ENCODE assay signal across 18 cellular contexts in genomic region chr22:47092896-47093311, GRCh38.
DNase-seq lines count a peak whose midpoint lies in the region; ATAC-seq, FAIRE-seq and TF ChIP-seq lines count a peak whose summit lies in the region.
"Had no signal": no experiment of that assay in that cellular context is flagged by ENCODE, and none has a peak within 500 bp of the region (broad histone marks: within the 10 kb centered on the region; RNA-seq: fewer than 3 reads in every experiment).

No MANE protein-coding gene starts in this region.

- H3K4me3 Mint-ChIP-seq in MCF 10A (ENCODE audit: unreplicated experiment): no peak overlapping the region
- H3K4me3 Mint-ChIP-seq: activated CD4-positive, alpha-beta memory T cell treated with anti-CD3 and anti-CD28 coated beads for 36 hours; natural killer cell treated with Interleukin-12 subunit alpha and Interleukin-12 subunit beta and Interleukin-15 and Interleukin-18, amount 100 ng/mL, for 72 hours had no signal

- no TSS peak for BruUV-seq in MCF 10A (replicated peaks; lab: Mats Ljungman, UMichigan)

- H3K9me3 ChIP-seq in breast epithelium (no peaks in the 10 kb centered on the region), left lung (peaks cover 0 to 17% of the 10 kb centered on the region in 2 donors)
- H3K9me3 ChIP-seq: colonic mucosa, transverse colon had no signal

- no peak for TF ChIP-seq POLR2A in breast epithelium (IDR thresholded peaks at IDR 0.05)

- H3K36me3 Mint-ChIP-seq in MCF 10A (ENCODE audit: insufficient read depth, unreplicated experiment): peaks cover 17% of the 10 kb centered on the region
- H3K36me3 Mint-ChIP-seq: natural killer cell treated with Interleukin-12 subunit alpha and Interleukin-12 subunit beta and Interleukin-15 and Interleukin-18, amount 100 ng/mL, for 72 hours had no signal

- POLR2A ChIA-PET in MCF 10A (lab: Yijun Ruan, JAX): no interaction called here

- ATAC-seq in left lung (peak; percentile 69), HG03045 (IDR thresholded peaks at IDR 0.05; ENCODE audit: unreplicated experiment) (no peak)
- ATAC-seq: foreskin keratinocyte; natural killer cell treated with Interleukin-12 subunit alpha and Interleukin-12 subunit beta and Interleukin-15 and Interleukin-18, amount 100 ng/mL, for 72 hours had no signal

- H3K36me3 ChIP-seq in breast epithelium: no peaks in the 10 kb centered on the region
- no peaks in the 10 kb centered on the region for H3K36me3 ChIP-seq in bronchial epithelial cell (ENCODE audit: control insufficient read depth, insufficient read depth, low read length)
- H3K36me3 ChIP-seq in left lung: no peaks in the 10 kb centered on the region
- H3K36me3 ChIP-seq: colonic mucosa, transverse colon had no signal

- H3K4me1 ChIP-seq in breast epithelium (no peaks in the 10 kb centered on the region), left lung (peaks cover 0 to 9% of the 10 kb centered on the region in 2 donors)
- H3K4me1 ChIP-seq: colonic mucosa, foreskin keratinocyte had no signal

- no peak overlapping the region for H3K4me3 ChIP-seq in breast epithelium
- no peak overlapping the region for H3K4me3 ChIP-seq in bronchial epithelial cell (ENCODE audit: low read depth, low read length)
- H3K4me3 ChIP-seq in left lung: no peak overlapping the region
- H3K4me3 ChIP-seq: colonic mucosa, transverse colon had no signal

- intact Hi-C loops in MCF 10A (cut with micrococcal nuclease) (no loop called here), breast epithelium (cut with DNase I; ENCODE audit: low total_unique reads) (no loop called here), left lung (cut with DNase I) (no loop called here)

- TF ChIP-seq CTCF in MCF 10A (IDR thresholded peaks at IDR 0.05; ENCODE audit: unreplicated experiment) (no peak), breast epithelium (IDR thresholded peaks at IDR 0.05) (no peak), bronchial epithelial cell (IDR thresholded peaks at IDR 0.05; ENCODE audit: insufficient read depth, low read length, severe bottlenecking) (no peak), left lung (IDR thresholded peaks at IDR 0.05) (no peak)

- CTCF ChIA-PET in MCF 10A (lab: Yijun Ruan, JAX): interaction anchor here (0.7 to 1.1 kb wide), 2 partner anchors 8 to 15 kb away, joined by 3 read pairs; no protein-coding TSS in a partner anchor

- no peaks in the 10 kb centered on the region for H3K9me3 Mint-ChIP-seq in MCF 10A (ENCODE audit: unreplicated experiment)
- H3K9me3 Mint-ChIP-seq: natural killer cell treated with Interleukin-12 subunit alpha and Interleukin-12 subunit beta and Interleukin-15 and Interleukin-18, amount 100 ng/mL, for 72 hours had no signal

- no peak for FAIRE-seq in bronchial epithelial cell (lab: Jason Lieb, UNC)
- FAIRE-seq: A204.1 had no signal

- H3K27me3 ChIP-seq in breast epithelium: no peaks in the 10 kb centered on the region
- H3K27me3 ChIP-seq in bronchial epithelial cell (ENCODE audit: control insufficient read depth, insufficient read depth, low read length): no peaks in the 10 kb centered on the region
- H3K27me3 ChIP-seq in left lung: no peaks in the 10 kb centered on the region
- H3K27me3 ChIP-seq: colonic mucosa, foreskin keratinocyte, transverse colon had no signal

- H3K27ac ChIP-seq in breast epithelium (no peak overlapping the region), left lung (no peak overlapping the region)
- H3K27ac ChIP-seq: colonic mucosa, foreskin keratinocyte, transverse colon had no signal

- no peaks in the 10 kb centered on the region for H3K27me3 Mint-ChIP-seq in MCF 10A (ENCODE audit: insufficient read depth, unreplicated experiment)
- H3K27me3 Mint-ChIP-seq: activated CD4-positive, alpha-beta memory T cell treated with anti-CD3 and anti-CD28 coated beads for 36 hours; natural killer cell treated with Interleukin-12 subunit alpha and Interleukin-12 subunit beta and Interleukin-15 and Interleukin-18, amount 100 ng/mL, for 72 hours had no signal

- no peak overlapping the region for H3K27ac Mint-ChIP-seq in MCF 10A (ENCODE audit: low read depth, unreplicated experiment)
- H3K27ac Mint-ChIP-seq: activated CD4-positive, alpha-beta memory T cell treated with anti-CD3 and anti-CD28 coated beads for 36 hours; natural killer cell treated with Interleukin-12 subunit alpha and Interleukin-12 subunit beta and Interleukin-15 and Interleukin-18, amount 100 ng/mL, for 72 hours had no signal

- peaks cover 31% of the 10 kb centered on the region for H3K4me1 Mint-ChIP-seq in MCF 10A (ENCODE audit: insufficient read depth, unreplicated experiment)

- peak; percentile 33 for DNase-seq in MCF 10A (ENCODE audit: unreplicated experiment)
- DNase-seq in breast epithelium (ENCODE audit: low spot score in 2 of 2): no peak
- peak; percentile 13 for DNase-seq in bronchial epithelial cell (ENCODE audit: low read depth)
- no peak for DNase-seq in left lung
- no peak for DNase-seq in islet precursor cell
- DNase-seq in activated effector memory CD4-positive, alpha-beta T cell treated with anti-CD3 and anti-CD28 coated beads, Interleukin-2, amount 50 U/mL, for 16 hours: no peak
- DNase-seq in NOMO-1 treated with DMSO at 0.1 percent for 48 hours (lab: John Stamatoyannopoulos, UW; ENCODE audit: unreplicated experiment): no peak
- DNase-seq: activated CD4-positive, alpha-beta memory T cell treated with anti-CD3 and anti-CD28 coated beads for 36 hours; colonic mucosa; DMS79; NCI-H1092 treated with DMSO at 0.1 percent for 48 hours; NCI-H524; T-helper 9 cell; transverse colon had no signal

Comparison
In these comparisons a context has a peak if more than half of its experiments do, and no peak if none do; other contexts are left out.
1. DNase-seq: peak in MCF 10A (single experiment) and bronchial epithelial cell (single experiment); none in breast epithelium (0 of 2), left lung (0 of 2), islet precursor cell (single experiment), activated effector memory CD4-positive, alpha-beta T cell treated with anti-CD3 and anti-CD28 coated beads, Interleukin-2, amount 50 U/mL, for 16 hours (single experiment) and NOMO-1 treated with DMSO at 0.1 percent for 48 hours (single experiment).